Comparison of ENCODE assay signal across 1 cellular context in genomic region chr16:53346-54236, GRCh38.
TF ChIP-seq lines count a peak whose summit lies in the region.

Gene POLR3K, minus strand, starts transcription at chr16:53608. Its CDS starts 22 bp downstream, at chr16:53586.
Gene SNRNP25, plus strand, starts transcription at chr16:53828. Its CDS starts 189 bp downstream, at chr16:54017.

TF ChIP-seq in HepG2, 621 proteins besides CTCF, POLR2A, EP300 and RAD21 (continued from another document and continues in another):
- TF ChIP-seq ZNF891 (CRISPR knock-in tag; IDR thresholded peaks at IDR 0.05) (peak; percentile 92), TFE3 (CRISPR knock-in tag; IDR thresholded peaks at IDR 0.05) (no peak; the same call in 1 of the 2 replicates), ZNF644 (CRISPR knock-in tag; IDR thresholded peaks at IDR 0.05; ENCODE audit: low read depth) (no peak), ZSCAN25 (CRISPR knock-in tag; IDR thresholded peaks at IDR 0.05) (no peak; the same call in 1 of the 2 replicates), RBAK (CRISPR knock-in tag; IDR thresholded peaks at IDR 0.05) (no peak), TIGD3 (CRISPR knock-in tag; IDR thresholded peaks at IDR 0.05; ENCODE audit: borderline replicate concordance) (peak; percentile 74; the same call in 1 of the 2 replicates), TGIF2 (CRISPR knock-in tag; IDR thresholded peaks at IDR 0.05) (0 out of 2 replicates have a peak, but pooled peaks have one; percentile 28), MIER2 (CRISPR knock-in tag; IDR thresholded peaks at IDR 0.05) (no peak), MIER3 (CRISPR knock-in tag; IDR thresholded peaks at IDR 0.05; ENCODE audit: borderline replicate concordance) (no peak), KDM2A (CRISPR knock-in tag; IDR thresholded peaks at IDR 0.05; ENCODE audit: borderline replicate concordance, low read depth) (peak; percentile 38; the same call in 1 of the 2 replicates), ZBTB20 (CRISPR knock-in tag; IDR thresholded peaks at IDR 0.05; ENCODE audit: borderline replicate concordance, low read depth) (peak; percentile 23; the same call in 1 of the 2 replicates), SP4 (CRISPR knock-in tag; IDR thresholded peaks at IDR 0.05) (peak; percentile 84), ATF1 (CRISPR knock-in tag; IDR thresholded peaks at IDR 0.05) (no peak), ZNF883 (CRISPR knock-in tag; IDR thresholded peaks at IDR 0.05; ENCODE audit: not compliant biosample characterization) (peak; percentile 79), DBP (CRISPR knock-in tag; IDR thresholded peaks at IDR 0.05; ENCODE audit: not compliant biosample characterization) (no peak), ZNF724P (CRISPR knock-in tag; IDR thresholded peaks at IDR 0.05; ENCODE audit: borderline replicate concordance) (peak; percentile 33; the same call in 1 of the 2 replicates), ZNF10 (CRISPR knock-in tag; IDR thresholded peaks at IDR 0.05; ENCODE audit: borderline replicate concordance, low read depth) (no peak), ZBED4 (CRISPR knock-in tag; IDR thresholded peaks at IDR 0.05; ENCODE audit: borderline replicate concordance) (peak; percentile 22; the same call in 1 of the 2 replicates), TRIM24 (CRISPR knock-in tag; IDR thresholded peaks at IDR 0.05) (no peak), ZNF124 (CRISPR knock-in tag; IDR thresholded peaks at IDR 0.05) (no peak; the same call in 1 of the 2 replicates), ZNF879 (CRISPR knock-in tag; IDR thresholded peaks at IDR 0.05) (peak; percentile 88), ZNF850 (CRISPR knock-in tag; conservative IDR thresholded peaks at IDR 0.05) (no peak), RXRA (CRISPR knock-in tag; IDR thresholded peaks at IDR 0.05) (no peak; the same call in 1 of the 2 replicates), XBP1 (CRISPR knock-in tag; IDR thresholded peaks at IDR 0.05) (no peak), HMGXB4 (CRISPR knock-in tag; IDR thresholded peaks at IDR 0.05; ENCODE audit: borderline replicate concordance in 1 of 2, low read depth in 1 of 2) (peak in 1 of 2 experiments; percentile 46; a peak in 1 of 4 replicates), ZNF12 (CRISPR knock-in tag; IDR thresholded peaks at IDR 0.05) (no peak), ZNF773 (CRISPR knock-in tag; IDR thresholded peaks at IDR 0.05; ENCODE audit: borderline replicate concordance) (0 out of 2 replicates have a peak, but pooled peaks have one; percentile 45), ZNF17 (CRISPR knock-in tag; IDR thresholded peaks at IDR 0.05) (no peak), HES4 (CRISPR knock-in tag; IDR thresholded peaks at IDR 0.05; ENCODE audit: borderline replicate concordance) (peak; percentile 81), TAF1 (CRISPR knock-in tag; IDR thresholded peaks at IDR 0.05) (peak; percentile 84), TBX3 (IDR thresholded peaks at IDR 0.05; ENCODE audit: borderline replicate concordance) (no peak), SOX5 (CRISPR knock-in tag; IDR thresholded peaks at IDR 0.05; ENCODE audit: borderline replicate concordance) (peak; percentile 10; the same call in 1 of the 2 replicates), ZKSCAN5 (CRISPR knock-in tag; IDR thresholded peaks at IDR 0.05) (no peak), SNRNP70 (IDR thresholded peaks at IDR 0.05; ENCODE audit: low read depth, low read length) (no peak)
- TF ChIP-seq, protein P1, sequence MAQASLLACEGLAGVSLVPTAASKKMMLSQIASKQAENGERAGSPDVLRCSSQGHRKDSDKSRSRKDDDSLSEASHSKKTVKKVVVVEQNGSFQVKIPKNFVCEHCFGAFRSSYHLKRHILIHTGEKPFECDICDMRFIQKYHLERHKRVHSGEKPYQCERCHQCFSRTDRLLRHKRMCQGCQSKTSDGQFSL (CRISPR knock-in tag; IDR thresholded peaks at IDR 0.05): peak; percentile 98
- TF ChIP-seq, protein P2, sequence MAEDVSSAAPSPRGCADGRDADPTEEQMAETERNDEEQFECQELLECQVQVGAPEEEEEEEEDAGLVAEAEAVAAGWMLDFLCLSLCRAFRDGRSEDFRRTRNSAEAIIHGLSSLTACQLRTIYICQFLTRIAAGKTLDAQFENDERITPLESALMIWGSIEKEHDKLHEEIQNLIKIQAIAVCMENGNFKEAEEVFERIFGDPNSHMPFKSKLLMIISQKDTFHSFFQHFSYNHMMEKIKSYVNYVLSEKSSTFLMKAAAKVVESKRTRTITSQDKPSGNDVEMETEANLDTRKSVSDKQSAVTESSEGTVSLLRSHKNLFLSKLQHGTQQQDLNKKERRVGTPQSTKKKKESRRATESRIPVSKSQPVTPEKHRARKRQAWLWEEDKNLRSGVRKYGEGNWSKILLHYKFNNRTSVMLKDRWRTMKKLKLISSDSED (CRISPR knock-in tag; IDR thresholded peaks at IDR 0.05): 0 out of 2 replicates have a peak, but pooled peaks have one; percentile 53
- TF ChIP-seq, protein P3, sequence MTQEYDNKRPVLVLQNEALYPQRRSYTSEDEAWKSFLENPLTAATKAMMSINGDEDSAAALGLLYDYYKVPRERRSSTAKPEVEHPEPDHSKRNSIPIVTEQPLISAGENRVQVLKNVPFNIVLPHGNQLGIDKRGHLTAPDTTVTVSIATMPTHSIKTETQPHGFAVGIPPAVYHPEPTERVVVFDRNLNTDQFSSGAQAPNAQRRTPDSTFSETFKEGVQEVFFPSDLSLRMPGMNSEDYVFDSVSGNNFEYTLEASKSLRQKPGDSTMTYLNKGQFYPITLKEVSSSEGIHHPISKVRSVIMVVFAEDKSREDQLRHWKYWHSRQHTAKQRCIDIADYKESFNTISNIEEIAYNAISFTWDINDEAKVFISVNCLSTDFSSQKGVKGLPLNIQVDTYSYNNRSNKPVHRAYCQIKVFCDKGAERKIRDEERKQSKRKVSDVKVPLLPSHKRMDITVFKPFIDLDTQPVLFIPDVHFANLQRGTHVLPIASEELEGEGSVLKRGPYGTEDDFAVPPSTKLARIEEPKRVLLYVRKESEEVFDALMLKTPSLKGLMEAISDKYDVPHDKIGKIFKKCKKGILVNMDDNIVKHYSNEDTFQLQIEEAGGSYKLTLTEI (CRISPR knock-in tag; conservative IDR thresholded peaks at IDR 0.05): no peak; the same call in 1 of the 2 replicates
- TF ChIP-seq, protein P4, sequence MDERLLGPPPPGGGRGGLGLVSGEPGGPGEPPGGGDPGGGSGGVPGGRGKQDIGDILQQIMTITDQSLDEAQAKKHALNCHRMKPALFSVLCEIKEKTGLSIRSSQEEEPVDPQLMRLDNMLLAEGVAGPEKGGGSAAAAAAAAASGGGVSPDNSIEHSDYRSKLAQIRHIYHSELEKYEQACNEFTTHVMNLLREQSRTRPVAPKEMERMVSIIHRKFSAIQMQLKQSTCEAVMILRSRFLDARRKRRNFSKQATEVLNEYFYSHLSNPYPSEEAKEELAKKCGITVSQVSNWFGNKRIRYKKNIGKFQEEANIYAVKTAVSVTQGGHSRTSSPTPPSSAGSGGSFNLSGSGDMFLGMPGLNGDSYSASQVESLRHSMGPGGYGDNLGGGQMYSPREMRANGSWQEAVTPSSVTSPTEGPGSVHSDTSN (CRISPR knock-in tag; IDR thresholded peaks at IDR 0.05): peak; percentile 69
- TF ChIP-seq, protein P5, sequence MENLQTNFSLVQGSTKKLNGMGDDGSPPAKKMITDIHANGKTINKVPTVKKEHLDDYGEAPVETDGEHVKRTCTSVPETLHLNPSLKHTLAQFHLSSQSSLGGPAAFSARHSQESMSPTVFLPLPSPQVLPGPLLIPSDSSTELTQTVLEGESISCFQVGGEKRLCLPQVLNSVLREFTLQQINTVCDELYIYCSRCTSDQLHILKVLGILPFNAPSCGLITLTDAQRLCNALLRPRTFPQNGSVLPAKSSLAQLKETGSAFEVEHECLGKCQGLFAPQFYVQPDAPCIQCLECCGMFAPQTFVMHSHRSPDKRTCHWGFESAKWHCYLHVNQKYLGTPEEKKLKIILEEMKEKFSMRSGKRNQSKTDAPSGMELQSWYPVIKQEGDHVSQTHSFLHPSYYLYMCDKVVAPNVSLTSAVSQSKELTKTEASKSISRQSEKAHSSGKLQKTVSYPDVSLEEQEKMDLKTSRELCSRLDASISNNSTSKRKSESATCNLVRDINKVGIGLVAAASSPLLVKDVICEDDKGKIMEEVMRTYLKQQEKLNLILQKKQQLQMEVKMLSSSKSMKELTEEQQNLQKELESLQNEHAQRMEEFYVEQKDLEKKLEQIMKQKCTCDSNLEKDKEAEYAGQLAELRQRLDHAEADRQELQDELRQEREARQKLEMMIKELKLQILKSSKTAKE (CRISPR knock-in tag; IDR thresholded peaks at IDR 0.05; ENCODE audit: borderline replicate concordance): peak; percentile 48; the same call in 1 of the 2 replicates
- TF ChIP-seq, protein P6, sequence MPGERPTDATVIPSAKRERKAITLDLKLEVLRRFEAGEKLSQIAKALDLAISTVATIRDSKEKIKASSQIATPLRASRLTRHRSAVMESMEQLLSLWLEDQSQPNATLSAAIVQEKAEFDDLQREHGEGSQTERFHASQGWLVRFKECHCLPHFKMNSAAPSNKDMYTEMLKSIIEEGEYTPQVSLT (CRISPR knock-in tag; IDR thresholded peaks at IDR 0.05; ENCODE audit: borderline replicate concordance, low read depth): no peak
- TF ChIP-seq, protein P7, sequence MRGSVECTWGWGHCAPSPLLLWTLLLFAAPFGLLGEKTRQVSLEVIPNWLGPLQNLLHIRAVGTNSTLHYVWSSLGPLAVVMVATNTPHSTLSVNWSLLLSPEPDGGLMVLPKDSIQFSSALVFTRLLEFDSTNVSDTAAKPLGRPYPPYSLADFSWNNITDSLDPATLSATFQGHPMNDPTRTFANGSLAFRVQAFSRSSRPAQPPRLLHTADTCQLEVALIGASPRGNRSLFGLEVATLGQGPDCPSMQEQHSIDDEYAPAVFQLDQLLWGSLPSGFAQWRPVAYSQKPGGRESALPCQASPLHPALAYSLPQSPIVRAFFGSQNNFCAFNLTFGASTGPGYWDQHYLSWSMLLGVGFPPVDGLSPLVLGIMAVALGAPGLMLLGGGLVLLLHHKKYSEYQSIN (CRISPR knock-in tag; IDR thresholded peaks at IDR 0.05; ENCODE audit: borderline replicate concordance): no peak
